16 cellular contexts compared by ENCODE assay signal in genomic region chr2:85178980-85179411, GRCh38. TPM values are rescaled to one million over a fixed set of nuclear protein-coding genes. Genes with fewer than 3 reads are reported as not detected.
A peak's percentile ranks its signal among the peaks of the same experiment; 100 is the strongest.
DNase-seq lines count a peak whose midpoint lies in the region; ATAC-seq, FAIRE-seq and TF ChIP-seq lines count a peak whose summit lies in the region.
"Had no signal": no experiment of that assay in that cellular context is flagged by ENCODE, and none has a peak within 500 bp of the region (broad histone marks: within the 10 kb centered on the region; RNA-seq: fewer than 3 reads in every experiment).

No MANE protein-coding gene starts in this region.

- H3K23ac ChIP-seq in mesendoderm (ENCODE audit: low read length): no peak overlapping the region

- H4K5ac ChIP-seq in mesendoderm (ENCODE audit: low read length): no peak overlapping the region

- no peaks in the 10 kb centered on the region for H3K27me3 Mint-ChIP-seq in astrocyte (ENCODE audit: low read depth, unreplicated experiment)

- peaks cover 4% of the 10 kb centered on the region for H3K79me2 ChIP-seq in astrocyte (ENCODE audit: insufficient read depth, low read length)
- H3K79me2 ChIP-seq in mesendoderm (ENCODE audit: control insufficient read depth, insufficient read depth, low read length): peaks cover 2% of the 10 kb centered on the region

- WGBS in mesendoderm (ENCODE audit: extremely low coverage, insufficient coverage, low lambda C conversion rate): no CpG with 5 or more reads among the region's 5 CpGs

- no peak overlapping the region for H2BK15ac ChIP-seq in mesendoderm (replicated peaks; ENCODE audit: low read depth)

- no peaks in the 10 kb centered on the region for H3K36me3 ChIP-seq in astrocyte (ENCODE audit: insufficient read depth, low read length)
- no peaks in the 10 kb centered on the region for H3K36me3 ChIP-seq in mesendoderm (ENCODE audit: control insufficient read depth, insufficient read depth, low read length)

- no peak overlapping the region for H3K4me3 Mint-ChIP-seq in astrocyte (ENCODE audit: unreplicated experiment)

- no peak overlapping the region for H2AK5ac ChIP-seq in mesendoderm (ENCODE audit: low read length)

- peak overlapping the region; percentile 87 for H3K27ac Mint-ChIP-seq in astrocyte (ENCODE audit: unreplicated experiment)

- H3K27me3 ChIP-seq in astrocyte (ENCODE audit: insufficient read depth, low read length) (no peaks in the 10 kb centered on the region), mesendoderm (ENCODE audit: insufficient read depth, low read length, poor library complexity) (no peaks in the 10 kb centered on the region)

- H3K9me3 ChIP-seq in astrocyte (ENCODE audit: insufficient read depth, low read depth, low read length): no peaks in the 10 kb centered on the region

- peaks cover 5% of the 10 kb centered on the region for H3K4me1 ChIP-seq in astrocyte (ENCODE audit: insufficient read depth, low read length)
- H3K4me1 ChIP-seq in mesendoderm (ENCODE audit: control insufficient read depth, low read depth, low read length): peaks cover 25% of the 10 kb centered on the region

- H3K4me1 Mint-ChIP-seq in astrocyte (ENCODE audit: low read depth, unreplicated experiment): peaks cover 52% of the 10 kb centered on the region

- H3K4ac ChIP-seq in mesendoderm (ENCODE audit: low read depth, low read length): no peak overlapping the region

- peak overlapping the region; percentile 18 for H3K56ac ChIP-seq in mesendoderm (ENCODE audit: low read length)

- no peak overlapping the region for H3K4me3 ChIP-seq in astrocyte (ENCODE audit: insufficient read depth, low read depth, low read length)
- no peak overlapping the region for H3K4me3 ChIP-seq in mesendoderm (ENCODE audit: low read length)
- no peak overlapping the region for H3K4me3 ChIP-seq in foreskin fibroblast (ENCODE audit: low read depth in 1 of 2, low read length in 2 of 2)
- H3K4me3 ChIP-seq: K562, PC-9 had no signal

- no peak overlapping the region for H2BK5ac ChIP-seq in mesendoderm (ENCODE audit: low read length)

- peaks cover 2% of the 10 kb centered on the region for H3K79me1 ChIP-seq in mesendoderm (ENCODE audit: low read length)

- H2AFZ ChIP-seq in astrocyte (ENCODE audit: low read depth, low read length): no peak overlapping the region
- H2AFZ ChIP-seq: PC-9 had no signal

- no peak for ATAC-seq in GM18907 (IDR thresholded peaks at IDR 0.05; ENCODE audit: unreplicated experiment)
- no peak for ATAC-seq in HG02759 (IDR thresholded peaks at IDR 0.05; ENCODE audit: unreplicated experiment)
- ATAC-seq: K562 had no signal

- H3K36me3 Mint-ChIP-seq in astrocyte (ENCODE audit: low read depth, unreplicated experiment): peaks cover 18% of the 10 kb centered on the region
- H3K36me3 Mint-ChIP-seq: CD8-positive, alpha-beta memory T cell had no signal

- no peak for FAIRE-seq in astrocyte (lab: Jason Lieb, UNC)
- FAIRE-seq: K562 had no signal

- no peak overlapping the region for H3K18ac ChIP-seq in mesendoderm (ENCODE audit: low read length)

- H3K9me3 Mint-ChIP-seq in astrocyte (ENCODE audit: unreplicated experiment): no peaks in the 10 kb centered on the region

- DNase-seq in NCI-H2107 treated with DMSO at 0.1 percent for 48 hours (lab: John Stamatoyannopoulos, UW; ENCODE audit: unreplicated experiment) (peak; percentile 49), NCI-H2107 (lab: John Stamatoyannopoulos, UW) (no peak), astrocyte (ENCODE audit: low read depth) (no peak), mesendoderm (peak; percentile 76), retina (no peak), foreskin fibroblast (no peak)
- DNase-seq: CD8-positive, alpha-beta memory T cell; HCEC 1CT; NCI-H1694 treated with DMSO at 0.1 percent for 48 hours; NCI-H524 treated with DMSO at 0.1 percent for 48 hours; NK-92 treated with Interleukin-12 subunit alpha and Interleukin-12 subunit beta, amount 100 ng/mL, for 24 hours; PC-9 had no signal

- no peak overlapping the region for H4K8ac ChIP-seq in mesendoderm (ENCODE audit: low read depth, low read length)

- H3K9ac ChIP-seq in astrocyte (ENCODE audit: low read length): no peak overlapping the region
- H3K9ac ChIP-seq in mesendoderm (ENCODE audit: low read length): no peak overlapping the region

- no peak overlapping the region for H2BK120ac ChIP-seq in mesendoderm (ENCODE audit: low read depth, low read length)

- TF ChIP-seq CTCF in astrocyte (IDR thresholded peaks at IDR 0.05; ENCODE audit: insufficient read depth, low read depth, low read length) (no peak), foreskin fibroblast (IDR thresholded peaks at IDR 0.05; ENCODE audit: low read depth, low read length) (no peak)

- H3K27ac ChIP-seq in astrocyte (ENCODE audit: low read depth, low read length): no peak overlapping the region
- H3K27ac ChIP-seq in mesendoderm (ENCODE audit: low read depth, low read length): peak overlapping the region; percentile 54
- H3K27ac ChIP-seq: 22Rv1, PC-9 had no signal

- H4K20me1 ChIP-seq in astrocyte (ENCODE audit: insufficient read depth, low read length): peaks cover 76% of the 10 kb centered on the region

- no peak overlapping the region for H3K4me2 ChIP-seq in astrocyte (ENCODE audit: low read length)
- no peak overlapping the region for H3K4me2 ChIP-seq in mesendoderm (ENCODE audit: low read length)
- H3K4me2 ChIP-seq: PC-9 had no signal

RNA-seq across cellular contexts. Expression of gene TCF7L1, which starts 45.8 kb away (rescaled TPM):
- total RNA-seq in astrocyte: 27.2 and 30.8 TPM in 2 replicates
- 57.4 TPM for polyA plus RNA-seq in mesendoderm (2013, experiment 1 of 2)
- 61.2 TPM for polyA plus RNA-seq in mesendoderm (2013, experiment 2 of 2)
- total RNA-seq: CD8-positive, alpha-beta memory T cell had no signal

Comparison
In these comparisons a context has a peak if more than half of its experiments do, and no peak if none do; other contexts are left out.
1. DNase-seq: peak in NCI-H2107 treated with DMSO at 0.1 percent for 48 hours (single experiment) and mesendoderm (single experiment); none in NCI-H2107 (single experiment), astrocyte (single experiment), retina (single experiment) and foreskin fibroblast (0 of 2).